ENCODE assay signal across 9 cellular contexts in the genomic region with DNA sequence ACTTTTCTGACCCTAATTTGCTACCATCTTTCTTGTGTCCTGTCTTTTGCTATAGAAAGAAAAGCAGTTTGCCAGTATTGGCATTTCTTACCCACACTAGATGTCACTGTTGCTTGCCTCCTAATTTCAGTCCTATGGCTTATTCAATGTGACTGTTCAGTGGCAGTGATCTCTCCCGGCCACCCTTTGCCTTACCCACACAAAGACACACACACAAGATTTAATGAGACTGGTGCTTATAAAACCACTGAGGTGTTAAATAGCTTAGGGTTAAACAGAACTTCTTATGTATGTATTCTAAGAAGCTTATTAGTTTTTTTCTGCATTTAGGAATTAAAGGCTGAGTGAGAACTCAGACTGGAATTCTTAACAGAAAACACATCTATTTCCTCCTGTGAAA.
DNase-seq lines count a peak whose midpoint lies in the region; ATAC-seq and TF ChIP-seq lines count a peak whose summit lies in the region.
"Had no signal": no experiment of that assay in that cellular context is flagged by ENCODE, and none has a peak within 500 bp of the region (broad histone marks: within the 10 kb centered on the region; RNA-seq: fewer than 3 reads in every experiment).

No MANE protein-coding gene starts in this region.

- H3K4me3 ChIP-seq in Caco-2 (ENCODE audit: low read depth, low read length) (no peak overlapping the region), heart right ventricle (no peak overlapping the region), transverse colon (no peak overlapping the region)

- no peak for TF ChIP-seq EP300 in transverse colon (IDR thresholded peaks at IDR 0.05; ENCODE audit: low read depth)

- WGBS in heart right ventricle, 2 donors: 0 to 4% methylated on average over 1 of the region's 1 CpG
- WGBS in transverse colon (ENCODE audit: low coverage in 1 of 2), 2 donors: 0 to 8% methylated on average over 1 of the region's 1 CpG

- TF ChIP-seq POLR2A in transverse colon (IDR thresholded peaks at IDR 0.05): no peak

- H3K27me3 ChIP-seq in Caco-2 (replicated peaks; ENCODE audit: control insufficient read depth, insufficient read depth, low read length) (no peaks in the 10 kb centered on the region), heart right ventricle (peaks cover 0 to 5% (median 0%) of the 10 kb centered on the region in 7 donors), transverse colon (no peaks in the 10 kb centered on the region)

- in situ Hi-C loops in transverse colon (cut with MboI; ENCODE audit: low pct_ligation_motif_present in 1 of 4, low pct_unique_long_range_greater_than_20kb in 1 of 4, low sequenced_read_pairs in 3 of 4): no loop called here

- no peak overlapping the region for H3K27ac ChIP-seq in heart right ventricle
- H3K27ac ChIP-seq in transverse colon: no peak overlapping the region

- H3K4me3 Mint-ChIP-seq in Caco-2 (ENCODE audit: unreplicated experiment): no peak overlapping the region
- H3K4me3 Mint-ChIP-seq in activated CD4-positive, alpha-beta T cell treated with anti-CD3 and anti-CD28 coated beads, Interleukin-2, amount 10 ng/mL, durations not matched to agents 7 days and 5 days: no peak overlapping the region
- H3K4me3 Mint-ChIP-seq: dendritic cell treated with granulocyte-macrophage colony-stimulating factor and Interleukin-4, amounts not matched to agents 40 ng/mL and 50 ng/mL, for 4 days had no signal

- DNase-seq in Caco-2: peak in 1 of 2 experiments; percentile 23
- peak; percentile 47 for DNase-seq in H4 (ENCODE audit: low spot score)
- DNase-seq in NCI-H1417 (lab: John Stamatoyannopoulos, UW): peak; percentile 27 to 85 (median 61)
- peak in 1 of 2 donors; percentile 10 for DNase-seq in heart right ventricle
- DNase-seq in transverse colon: no peak
- no peak for DNase-seq in activated CD4-positive, alpha-beta T cell treated with anti-CD3 and anti-CD28 coated beads, Interleukin-2, amount 10 ng/mL, durations not matched to agents 7 days and 5 days

- CTCF ChIA-PET in Caco-2 (lab: Charles Lee): interaction anchor here (1.6 kb wide), 1 partner anchor 112 kb away, joined by 3 read pairs; no protein-coding TSS in a partner anchor
- CTCF ChIA-PET in activated CD4-positive, alpha-beta T cell treated with anti-CD3 and anti-CD28 coated beads, Interleukin-2, amount 10 ng/mL, durations not matched to agents 7 days and 5 days (lab: Charles Lee): no interaction called here

- ATAC-seq in SK-N-SH treated with all-trans-retinoic acid at 6 μM for 48 hours (peak; percentile 71; the same call in 2 of the 3 replicates), heart right ventricle (peak in 3 of 8 donors; percentile 38 to 68 (median 64)), HG02588 (IDR thresholded peaks at IDR 0.05; ENCODE audit: unreplicated experiment) (no peak)

- BruUV-seq in Caco-2 (replicated peaks; lab: Mats Ljungman, UMichigan): no TSS peak

- H3K9me3 ChIP-seq in Caco-2: no peaks in the 10 kb centered on the region
- H3K9me3 ChIP-seq in heart right ventricle: no peaks in the 10 kb centered on the region
- H3K9me3 ChIP-seq in transverse colon: no peaks in the 10 kb centered on the region

- no peak overlapping the region for H3K27ac Mint-ChIP-seq in Caco-2 (ENCODE audit: unreplicated experiment)
- no peak overlapping the region for H3K27ac Mint-ChIP-seq in activated CD4-positive, alpha-beta T cell treated with anti-CD3 and anti-CD28 coated beads, Interleukin-2, amount 10 ng/mL, durations not matched to agents 7 days and 5 days
- H3K27ac Mint-ChIP-seq: dendritic cell treated with granulocyte-macrophage colony-stimulating factor and Interleukin-4, amounts not matched to agents 40 ng/mL and 50 ng/mL, for 4 days had no signal

- no peaks in the 10 kb centered on the region for H3K4me1 Mint-ChIP-seq in Caco-2 (ENCODE audit: low read depth, unreplicated experiment)
- no peaks in the 10 kb centered on the region for H3K4me1 Mint-ChIP-seq in activated CD4-positive, alpha-beta T cell treated with anti-CD3 and anti-CD28 coated beads, Interleukin-2, amount 10 ng/mL, durations not matched to agents 7 days and 5 days

- intact Hi-C loops in Caco-2 (cut with micrococcal nuclease; ENCODE audit: unreplicated experiment) (loop anchor here (2.0 kb wide), 1 partner anchor 112 kb away; no protein-coding TSS in a partner anchor), heart right ventricle (cut with DNase I) (no loop called here), transverse colon (cut with DNase I; ENCODE audit: low total_unique reads) (no loop called here)

- H3K36me3 Mint-ChIP-seq in Caco-2 (ENCODE audit: insufficient read depth, unreplicated experiment): no peaks in the 10 kb centered on the region
- H3K36me3 Mint-ChIP-seq in activated CD4-positive, alpha-beta T cell treated with anti-CD3 and anti-CD28 coated beads, Interleukin-2, amount 10 ng/mL, durations not matched to agents 7 days and 5 days (ENCODE audit: low read depth): no peaks in the 10 kb centered on the region

- POLR2A ChIA-PET in Caco-2 (lab: Charles Lee): no interaction called here
- POLR2A ChIA-PET in activated CD4-positive, alpha-beta T cell treated with anti-CD3 and anti-CD28 coated beads, Interleukin-2, amount 10 ng/mL, durations not matched to agents 7 days and 5 days (lab: Charles Lee): no interaction called here

- H3K4me1 ChIP-seq in Caco-2 (no peaks in the 10 kb centered on the region), heart right ventricle (no peaks in the 10 kb centered on the region), transverse colon (peaks cover 0 to 15% (median 4%) of the 10 kb centered on the region in 4 donors)

- TF ChIP-seq CTCF in Caco-2 (IDR thresholded peaks at IDR 0.05; ENCODE audit: insufficient read depth in 1 of 2, low read depth in 1 of 2, low read length in 1 of 2, severe bottlenecking in 1 of 2, unreplicated experiment in 1 of 2): peak; percentile 12 to 48
- peak in 7 of 9 donors; percentile 43 to 62 (median 53) for TF ChIP-seq CTCF in heart right ventricle (IDR thresholded peaks at IDR 0.05)
- TF ChIP-seq CTCF in transverse colon (IDR thresholded peaks at IDR 0.05): peak; percentile 30 to 47 (median 44)

- H3K27me3 Mint-ChIP-seq in Caco-2 (ENCODE audit: insufficient read depth, unreplicated experiment): no peaks in the 10 kb centered on the region
- H3K27me3 Mint-ChIP-seq in activated CD4-positive, alpha-beta T cell treated with anti-CD3 and anti-CD28 coated beads, Interleukin-2, amount 10 ng/mL, durations not matched to agents 7 days and 5 days: no peaks in the 10 kb centered on the region
- H3K27me3 Mint-ChIP-seq: dendritic cell treated with granulocyte-macrophage colony-stimulating factor and Interleukin-4, amounts not matched to agents 40 ng/mL and 50 ng/mL, for 4 days had no signal

- H3K36me3 ChIP-seq in Caco-2 (ENCODE audit: control insufficient read depth, insufficient read depth, low read length): no peaks in the 10 kb centered on the region
- no peaks in the 10 kb centered on the region for H3K36me3 ChIP-seq in heart right ventricle
- no peaks in the 10 kb centered on the region for H3K36me3 ChIP-seq in transverse colon

- H3K9me3 Mint-ChIP-seq in Caco-2 (ENCODE audit: unreplicated experiment): no peaks in the 10 kb centered on the region
- H3K9me3 Mint-ChIP-seq in activated CD4-positive, alpha-beta T cell treated with anti-CD3 and anti-CD28 coated beads, Interleukin-2, amount 10 ng/mL, durations not matched to agents 7 days and 5 days: no peaks in the 10 kb centered on the region
- H3K9me3 Mint-ChIP-seq: dendritic cell treated with granulocyte-macrophage colony-stimulating factor and Interleukin-4, amounts not matched to agents 40 ng/mL and 50 ng/mL, for 4 days had no signal

TF ChIP-seq in SK-N-SH treated with all-trans-retinoic acid at 6 μM for 48 hours, 23 proteins besides CTCF, POLR2A, EP300 and RAD21 (continues in another document):
- TF ChIP-seq ZFP3 (CRISPR knock-in tag; IDR thresholded peaks at IDR 0.05): no peak
- no peak for TF ChIP-seq CSDC2 (CRISPR knock-in tag; IDR thresholded peaks at IDR 0.05)
- no peak for TF ChIP-seq ISL1 (CRISPR knock-in tag; IDR thresholded peaks at IDR 0.05)
- no peak for TF ChIP-seq ZNF8 (CRISPR knock-in tag; IDR thresholded peaks at IDR 0.05)
- TF ChIP-seq TCF4 (CRISPR knock-in tag; IDR thresholded peaks at IDR 0.05; ENCODE audit: borderline replicate concordance): no peak
- TF ChIP-seq BACH2 (CRISPR knock-in tag; IDR thresholded peaks at IDR 0.05; ENCODE audit: borderline replicate concordance): no peak
- TF ChIP-seq TOX (CRISPR knock-in tag; IDR thresholded peaks at IDR 0.05; ENCODE audit: borderline replicate concordance): no peak
- TF ChIP-seq, protein P1, sequence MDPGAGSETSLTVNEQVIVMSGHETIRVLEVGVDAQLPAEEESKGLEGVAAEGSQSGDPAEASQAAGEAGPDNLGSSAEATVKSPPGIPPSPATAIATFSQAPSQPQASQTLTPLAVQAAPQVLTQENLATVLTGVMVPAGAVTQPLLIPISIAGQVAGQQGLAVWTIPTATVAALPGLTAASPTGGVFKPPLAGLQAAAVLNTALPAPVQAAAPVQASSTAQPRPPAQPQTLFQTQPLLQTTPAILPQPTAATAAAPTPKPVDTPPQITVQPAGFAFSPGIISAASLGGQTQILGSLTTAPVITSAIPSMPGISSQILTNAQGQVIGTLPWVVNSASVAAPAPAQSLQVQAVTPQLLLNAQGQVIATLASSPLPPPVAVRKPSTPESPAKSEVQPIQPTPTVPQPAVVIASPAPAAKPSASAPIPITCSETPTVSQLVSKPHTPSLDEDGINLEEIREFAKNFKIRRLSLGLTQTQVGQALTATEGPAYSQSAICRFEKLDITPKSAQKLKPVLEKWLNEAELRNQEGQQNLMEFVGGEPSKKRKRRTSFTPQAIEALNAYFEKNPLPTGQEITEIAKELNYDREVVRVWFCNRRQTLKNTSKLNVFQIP (CRISPR knock-in tag; IDR thresholded peaks at IDR 0.05; ENCODE audit: borderline replicate concordance, low read depth): no peak
- no peak for TF ChIP-seq RARB (CRISPR knock-in tag; IDR thresholded peaks at IDR 0.05)
- no peak for TF ChIP-seq PPARA (CRISPR knock-in tag; IDR thresholded peaks at IDR 0.05; ENCODE audit: borderline replicate concordance)
- no peak for TF ChIP-seq ZNF565 (CRISPR knock-in tag; conservative IDR thresholded peaks at IDR 0.05; ENCODE audit: low read depth)
- TF ChIP-seq ZFP30 (CRISPR knock-in tag; IDR thresholded peaks at IDR 0.05): no peak

Comparison
In these comparisons a context has a peak if more than half of its experiments do, and no peak if none do; other contexts are left out.
1. DNase-seq: peak in H4 (single experiment) and NCI-H1417 (3 of 3); none in transverse colon (single experiment) and activated CD4-positive, alpha-beta T cell treated with anti-CD3 and anti-CD28 coated beads, Interleukin-2, amount 10 ng/mL, durations not matched to agents 7 days and 5 days (single experiment).
2. Peak in every context shown above with its lines, with median percentiles within 50 percentile points of each other: CTCF ChIP-seq.